ENCODE assay signal across 24 cellular contexts in genomic region chr9:92882276-92882675, GRCh38. TPM values are rescaled to one million over a fixed set of nuclear protein-coding genes. Genes with fewer than 3 reads are reported as not detected.
DNase-seq lines count a peak whose midpoint lies in the region; ATAC-seq and TF ChIP-seq lines count a peak whose summit lies in the region.
"Had no signal": no experiment of that assay in that cellular context is flagged by ENCODE, and none has a peak within 500 bp of the region (broad histone marks: within the 10 kb centered on the region; RNA-seq: fewer than 3 reads in every experiment).

No MANE protein-coding gene starts in this region.

- H4K20me1 ChIP-seq in BLaER1 (no peaks in the 10 kb centered on the region), H9 (ENCODE audit: control insufficient read depth, insufficient read depth, insufficient read length) (no peaks in the 10 kb centered on the region)
- H4K20me1 ChIP-seq: BLaER1 treated with 17β-estradiol and CSF1 and Interleukin-3, amounts not matched to agents 10 nM and 100 nM had no signal

- H4K91ac ChIP-seq in H9 (ENCODE audit: insufficient read length, low read depth, low read length), result no peak overlapping the region

- no peak overlapping the region for H3K23ac ChIP-seq in H9 (ENCODE audit: insufficient read length, low read depth, low read length)

- no peak overlapping the region for H3T11ph ChIP-seq in H9 (ENCODE audit: low read length)

- peak; percentile 66 for DNase-seq in H9
- DNase-seq in glutamatergic neuron, result no peak
- peak; percentile 51 for DNase-seq in iPS-NIHi7 (ENCODE audit: extremely low spot score)
- no peak for DNase-seq in NCI-H2081 treated with DMSO at 0.1 percent for 48 hours (lab: John Stamatoyannopoulos, UW)
- no peak for DNase-seq in COR-L47 (lab: John Stamatoyannopoulos, UW)
- DNase-seq in GDM1 (lab: John Stamatoyannopoulos, UW), result no peak
- DNase-seq: CD8-positive, alpha-beta memory T cell; KBM-7; MV-4-11; NCI-H1105; NCI-H1436 treated with DMSO at 0.1 percent for 48 hours; NCI-H187 treated with DMSO at 0.1 percent for 48 hours; NCI-H2107; NCI-H446 treated with DMSO at 0.1 percent for 48 hours; NCI-H526; NCI-H82; NK-92 treated with Interleukin-12 subunit alpha and Interleukin-12 subunit beta, amount 100 ng/mL, for 24 hours; Right ventricle myocardium superior; RPMI8226 had no signal

- H3K23me2 ChIP-seq in H9 (ENCODE audit: insufficient read length, low read depth, low read length, poor library complexity, severe bottlenecking), result no peaks in the 10 kb centered on the region

- no peak overlapping the region for H4K8ac ChIP-seq in H9 (replicated peaks; ENCODE audit: insufficient read length, low read depth, low read length)

- H3K79me2 ChIP-seq in H9 (ENCODE audit: insufficient read depth, low read length), result no peaks in the 10 kb centered on the region

- H3K27ac Mint-ChIP-seq in H9 (peak overlapping the region; percentile 62 to 83 (median 63); a peak in 3 of 7 replicates), glutamatergic neuron (ENCODE audit: unreplicated experiment) (no peak overlapping the region)

- no peak overlapping the region for H2BK15ac ChIP-seq in H9 (ENCODE audit: low read depth, low read length)

- H2AFZ ChIP-seq in H9 (ENCODE audit: low read length), result no peak overlapping the region

- H3K27me3 ChIP-seq in BLaER1 (no peaks in the 10 kb centered on the region), H9 (ENCODE audit: insufficient read depth, low read length) (no peaks in the 10 kb centered on the region)
- H3K27me3 ChIP-seq: BLaER1 treated with 17β-estradiol and CSF1 and Interleukin-3, amounts not matched to agents 10 nM and 100 nM; SJSA1 had no signal

- no peak overlapping the region for H3K4ac ChIP-seq in H9 (ENCODE audit: low read depth, low read length)

- H3K56ac ChIP-seq in H9 (ENCODE audit: insufficient read length, low read depth, low read length), result no peak overlapping the region

- H3K36me3 Mint-ChIP-seq in H9 (ENCODE audit: insufficient read depth in 1 of 3, low read depth in 3 of 3), result peaks cover 0 to 11% (median 1%) of the 10 kb centered on the region in 3 experiments; a peak in 3 of 7 replicates
- peaks cover 5% of the 10 kb centered on the region for H3K36me3 Mint-ChIP-seq in glutamatergic neuron (ENCODE audit: unreplicated experiment)

- H2BK12ac ChIP-seq in H9 (ENCODE audit: insufficient read length, low read depth, low read length), result no peak overlapping the region

- H3K18ac ChIP-seq in H9 (ENCODE audit: insufficient read length, low read depth, low read length), result no peak overlapping the region

- H2BK120ac ChIP-seq in H9 (ENCODE audit: low read depth, low read length, poor library complexity, severe bottlenecking), result no peak overlapping the region

- no peak overlapping the region for H4K5ac ChIP-seq in H9 (ENCODE audit: insufficient read length, low read depth, low read length)

- H3K27ac ChIP-seq in BLaER1, result no peak overlapping the region
- H3K27ac ChIP-seq in H9 (ENCODE audit: insufficient read length, low read depth, low read length), result no peak overlapping the region
- H3K27ac ChIP-seq: BLaER1 treated with 17β-estradiol and CSF1 and Interleukin-3, amounts not matched to agents 10 nM and 100 nM; SJSA1 had no signal

- peak overlapping the region in 1 of 2 experiments; percentile 29; a peak in 1 of 5 replicates for H3K4me3 Mint-ChIP-seq in H9
- H3K4me3 Mint-ChIP-seq in glutamatergic neuron (ENCODE audit: unreplicated experiment), result peak overlapping the region; percentile 30
- H3K4me3 Mint-ChIP-seq: CD8-positive, alpha-beta memory T cell had no signal

- no peaks in the 10 kb centered on the region for H3K9me3 ChIP-seq in BLaER1
- H3K9me3 ChIP-seq in H9 (ENCODE audit: control insufficient read depth, low read depth, low read length), result no peaks in the 10 kb centered on the region
- H3K9me3 ChIP-seq: BLaER1 treated with 17β-estradiol and CSF1 and Interleukin-3, amounts not matched to agents 10 nM and 100 nM; SJSA1 had no signal

- H3K4me3 ChIP-seq in BLaER1, result no peak overlapping the region
- H3K4me3 ChIP-seq: BLaER1 treated with 17β-estradiol and CSF1 and Interleukin-3, amounts not matched to agents 10 nM and 100 nM; GM12878; SJSA1 had no signal

- H3K9ac ChIP-seq in BLaER1 (no peak overlapping the region), H9 (ENCODE audit: extremely low read depth, insufficient read length, low read length) (no peak overlapping the region)
- H3K9ac ChIP-seq: BLaER1 treated with 17β-estradiol and CSF1 and Interleukin-3, amounts not matched to agents 10 nM and 100 nM had no signal

- H3K9me3 Mint-ChIP-seq in H9, result no peaks in the 10 kb centered on the region; a peak in 1 of 5 replicates
- peaks cover 9% of the 10 kb centered on the region for H3K9me3 Mint-ChIP-seq in glutamatergic neuron (ENCODE audit: unreplicated experiment)
- H3K9me3 Mint-ChIP-seq: CD8-positive, alpha-beta memory T cell had no signal

- no CpG with 5 or more reads among the region's 5 CpGs for WGBS in H9 (ENCODE audit: extremely low coverage, insufficient read length, low lambda C conversion rate)

- no peaks in the 10 kb centered on the region for H3K79me1 ChIP-seq in H9 (ENCODE audit: insufficient read depth, low read depth, low read length, poor library complexity, severe bottlenecking)

- H2BK20ac ChIP-seq in H9 (ENCODE audit: low read depth, low read length, poor library complexity, severe bottlenecking), result no peak overlapping the region

- H3K4me1 Mint-ChIP-seq in H9 (peaks cover 23 to 41% of the 10 kb centered on the region in 2 experiments), glutamatergic neuron (ENCODE audit: low read depth, unreplicated experiment) (peaks cover 10% of the 10 kb centered on the region)

- no peak overlapping the region for H2AK5ac ChIP-seq in H9 (ENCODE audit: insufficient read length, low read length)

- H3K27me3 Mint-ChIP-seq in H9 (ENCODE audit: low read depth) (peaks cover 47% of the 10 kb centered on the region), glutamatergic neuron (ENCODE audit: unreplicated experiment) (peaks cover 9% of the 10 kb centered on the region)

- no peak for ATAC-seq in GM19023 (IDR thresholded peaks at IDR 0.05; ENCODE audit: unreplicated experiment)
- ATAC-seq: GM12878 had no signal

- H3K4me2 ChIP-seq in BLaER1 (peak overlapping the region; percentile 51; the same call in 1 of the 2 replicates), H9 (ENCODE audit: insufficient read depth, insufficient read length, low read length) (no peak overlapping the region)

- H3K36me3 ChIP-seq in BLaER1, result no peaks in the 10 kb centered on the region
- H3K36me3 ChIP-seq: BLaER1 treated with 17β-estradiol and CSF1 and Interleukin-3, amounts not matched to agents 10 nM and 100 nM; SJSA1 had no signal

- TF ChIP-seq CTCF in H9 (conservative IDR thresholded peaks at IDR 0.05) (no peak), glutamatergic neuron (IDR thresholded peaks at IDR 0.05; ENCODE audit: partially characterized antibody, unreplicated experiment) (no peak)

- no peak overlapping the region for H3K14ac ChIP-seq in H9 (ENCODE audit: insufficient read depth, low read length)

- H3K4me1 ChIP-seq in BLaER1, result peaks cover 57% of the 10 kb centered on the region
- peaks cover 5% of the 10 kb centered on the region for H3K4me1 ChIP-seq in H9 (ENCODE audit: insufficient read depth, low read length)
- H3K4me1 ChIP-seq: SJSA1 had no signal

- H2BK5ac ChIP-seq in H9 (ENCODE audit: insufficient read length, low read length), result no peak overlapping the region

RNA-seq across cellular contexts. Expression of gene ZNF484, which starts 4.4 kb away (rescaled TPM):
- total RNA-seq in H9 (2021) (9.1 and 10.2 TPM in 2 replicates), glutamatergic neuron (ENCODE audit: unreplicated experiment) (14.4 TPM)

Comparison
In these comparisons a context has a peak if more than half of its experiments do, and no peak if none do; other contexts are left out.
1. DNase-seq: peak in H9 (single experiment) and iPS-NIHi7 (single experiment); none in glutamatergic neuron (single experiment), NCI-H2081 treated with DMSO at 0.1 percent for 48 hours (single experiment), COR-L47 (single experiment) and GDM1 (single experiment).